1 cellular context compared by ENCODE assay signal in the genomic region with DNA sequence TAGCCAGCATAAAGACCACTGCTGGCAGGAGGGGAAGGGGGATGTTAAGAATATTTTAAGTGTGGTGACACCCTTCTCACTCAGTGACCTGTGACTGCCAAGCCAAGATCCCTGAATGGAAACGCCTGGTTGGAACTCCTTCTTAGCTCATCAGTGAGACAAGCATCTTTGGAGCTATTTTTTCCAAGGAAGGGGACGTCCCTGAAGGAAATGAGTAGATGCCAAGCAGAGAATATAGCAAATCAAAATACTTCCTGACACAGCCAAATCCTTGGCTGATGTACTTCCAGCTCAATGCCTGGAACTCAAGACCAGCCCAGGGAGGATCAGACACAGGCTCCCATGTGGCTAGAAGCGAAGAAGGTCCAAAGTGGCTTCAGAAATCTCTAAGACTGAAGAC.
TF ChIP-seq lines count a peak whose summit lies in the region.

No MANE protein-coding gene starts in this region.

TF ChIP-seq in GM12891, 5 proteins besides CTCF, POLR2A, EP300 and RAD21:
- TF ChIP-seq SPI1 (IDR thresholded peaks at IDR 0.05; ENCODE audit: low read depth, low read length) (no peak), TAF1 (IDR thresholded peaks at IDR 0.05; ENCODE audit: low read depth, low read length) (no peak), POLR2AphosphoS5 (IDR thresholded peaks at IDR 0.05; ENCODE audit: low read depth, low read length) (no peak), PAX5 (IDR thresholded peaks at IDR 0.05; ENCODE audit: insufficient read depth, low read length, severe bottlenecking) (no peak), POU2F2 (IDR thresholded peaks at IDR 0.05; ENCODE audit: low read depth, low read length) (no peak)
